ENCODE assay signal across 1 cellular context in the genomic region with DNA sequence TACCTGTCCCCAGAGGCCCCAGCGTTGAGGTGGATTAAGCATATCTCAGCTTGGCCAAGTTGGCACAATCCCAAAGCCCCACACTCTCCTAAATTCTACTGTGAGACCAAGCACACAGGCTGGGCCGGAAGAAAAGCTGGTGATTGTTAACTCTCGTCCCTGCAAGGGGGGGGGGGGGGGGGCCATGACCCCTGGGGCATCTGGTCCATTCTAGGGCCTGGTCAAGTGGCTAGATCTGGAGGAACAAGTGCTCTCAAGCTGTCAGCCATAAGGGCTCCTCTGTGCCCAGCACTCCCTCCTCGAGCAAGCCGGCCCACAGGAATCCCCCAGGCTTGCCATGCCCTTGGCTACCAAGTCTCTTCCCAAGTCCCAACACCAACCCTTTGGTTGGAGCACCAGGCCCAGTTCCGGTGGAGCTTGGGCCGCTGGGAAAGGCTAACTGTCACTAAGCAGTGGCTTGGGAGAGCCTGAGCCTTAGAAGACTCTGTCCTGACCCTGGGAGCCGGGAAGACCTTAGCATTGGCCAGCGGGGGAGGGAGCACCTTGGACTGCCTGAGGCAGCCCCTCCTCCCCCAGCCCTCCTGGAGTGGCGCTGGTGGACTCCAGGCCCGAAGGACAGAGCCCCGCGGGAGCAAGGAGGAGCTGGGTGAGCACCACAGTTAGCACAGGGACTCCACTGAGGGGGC.
TF ChIP-seq lines count a peak whose summit lies in the region.

No MANE protein-coding gene starts in this region.

TF ChIP-seq in K562, 482 proteins besides CTCF, POLR2A, EP300 and RAD21 (continued from another document):
- TF ChIP-seq, protein P1, sequence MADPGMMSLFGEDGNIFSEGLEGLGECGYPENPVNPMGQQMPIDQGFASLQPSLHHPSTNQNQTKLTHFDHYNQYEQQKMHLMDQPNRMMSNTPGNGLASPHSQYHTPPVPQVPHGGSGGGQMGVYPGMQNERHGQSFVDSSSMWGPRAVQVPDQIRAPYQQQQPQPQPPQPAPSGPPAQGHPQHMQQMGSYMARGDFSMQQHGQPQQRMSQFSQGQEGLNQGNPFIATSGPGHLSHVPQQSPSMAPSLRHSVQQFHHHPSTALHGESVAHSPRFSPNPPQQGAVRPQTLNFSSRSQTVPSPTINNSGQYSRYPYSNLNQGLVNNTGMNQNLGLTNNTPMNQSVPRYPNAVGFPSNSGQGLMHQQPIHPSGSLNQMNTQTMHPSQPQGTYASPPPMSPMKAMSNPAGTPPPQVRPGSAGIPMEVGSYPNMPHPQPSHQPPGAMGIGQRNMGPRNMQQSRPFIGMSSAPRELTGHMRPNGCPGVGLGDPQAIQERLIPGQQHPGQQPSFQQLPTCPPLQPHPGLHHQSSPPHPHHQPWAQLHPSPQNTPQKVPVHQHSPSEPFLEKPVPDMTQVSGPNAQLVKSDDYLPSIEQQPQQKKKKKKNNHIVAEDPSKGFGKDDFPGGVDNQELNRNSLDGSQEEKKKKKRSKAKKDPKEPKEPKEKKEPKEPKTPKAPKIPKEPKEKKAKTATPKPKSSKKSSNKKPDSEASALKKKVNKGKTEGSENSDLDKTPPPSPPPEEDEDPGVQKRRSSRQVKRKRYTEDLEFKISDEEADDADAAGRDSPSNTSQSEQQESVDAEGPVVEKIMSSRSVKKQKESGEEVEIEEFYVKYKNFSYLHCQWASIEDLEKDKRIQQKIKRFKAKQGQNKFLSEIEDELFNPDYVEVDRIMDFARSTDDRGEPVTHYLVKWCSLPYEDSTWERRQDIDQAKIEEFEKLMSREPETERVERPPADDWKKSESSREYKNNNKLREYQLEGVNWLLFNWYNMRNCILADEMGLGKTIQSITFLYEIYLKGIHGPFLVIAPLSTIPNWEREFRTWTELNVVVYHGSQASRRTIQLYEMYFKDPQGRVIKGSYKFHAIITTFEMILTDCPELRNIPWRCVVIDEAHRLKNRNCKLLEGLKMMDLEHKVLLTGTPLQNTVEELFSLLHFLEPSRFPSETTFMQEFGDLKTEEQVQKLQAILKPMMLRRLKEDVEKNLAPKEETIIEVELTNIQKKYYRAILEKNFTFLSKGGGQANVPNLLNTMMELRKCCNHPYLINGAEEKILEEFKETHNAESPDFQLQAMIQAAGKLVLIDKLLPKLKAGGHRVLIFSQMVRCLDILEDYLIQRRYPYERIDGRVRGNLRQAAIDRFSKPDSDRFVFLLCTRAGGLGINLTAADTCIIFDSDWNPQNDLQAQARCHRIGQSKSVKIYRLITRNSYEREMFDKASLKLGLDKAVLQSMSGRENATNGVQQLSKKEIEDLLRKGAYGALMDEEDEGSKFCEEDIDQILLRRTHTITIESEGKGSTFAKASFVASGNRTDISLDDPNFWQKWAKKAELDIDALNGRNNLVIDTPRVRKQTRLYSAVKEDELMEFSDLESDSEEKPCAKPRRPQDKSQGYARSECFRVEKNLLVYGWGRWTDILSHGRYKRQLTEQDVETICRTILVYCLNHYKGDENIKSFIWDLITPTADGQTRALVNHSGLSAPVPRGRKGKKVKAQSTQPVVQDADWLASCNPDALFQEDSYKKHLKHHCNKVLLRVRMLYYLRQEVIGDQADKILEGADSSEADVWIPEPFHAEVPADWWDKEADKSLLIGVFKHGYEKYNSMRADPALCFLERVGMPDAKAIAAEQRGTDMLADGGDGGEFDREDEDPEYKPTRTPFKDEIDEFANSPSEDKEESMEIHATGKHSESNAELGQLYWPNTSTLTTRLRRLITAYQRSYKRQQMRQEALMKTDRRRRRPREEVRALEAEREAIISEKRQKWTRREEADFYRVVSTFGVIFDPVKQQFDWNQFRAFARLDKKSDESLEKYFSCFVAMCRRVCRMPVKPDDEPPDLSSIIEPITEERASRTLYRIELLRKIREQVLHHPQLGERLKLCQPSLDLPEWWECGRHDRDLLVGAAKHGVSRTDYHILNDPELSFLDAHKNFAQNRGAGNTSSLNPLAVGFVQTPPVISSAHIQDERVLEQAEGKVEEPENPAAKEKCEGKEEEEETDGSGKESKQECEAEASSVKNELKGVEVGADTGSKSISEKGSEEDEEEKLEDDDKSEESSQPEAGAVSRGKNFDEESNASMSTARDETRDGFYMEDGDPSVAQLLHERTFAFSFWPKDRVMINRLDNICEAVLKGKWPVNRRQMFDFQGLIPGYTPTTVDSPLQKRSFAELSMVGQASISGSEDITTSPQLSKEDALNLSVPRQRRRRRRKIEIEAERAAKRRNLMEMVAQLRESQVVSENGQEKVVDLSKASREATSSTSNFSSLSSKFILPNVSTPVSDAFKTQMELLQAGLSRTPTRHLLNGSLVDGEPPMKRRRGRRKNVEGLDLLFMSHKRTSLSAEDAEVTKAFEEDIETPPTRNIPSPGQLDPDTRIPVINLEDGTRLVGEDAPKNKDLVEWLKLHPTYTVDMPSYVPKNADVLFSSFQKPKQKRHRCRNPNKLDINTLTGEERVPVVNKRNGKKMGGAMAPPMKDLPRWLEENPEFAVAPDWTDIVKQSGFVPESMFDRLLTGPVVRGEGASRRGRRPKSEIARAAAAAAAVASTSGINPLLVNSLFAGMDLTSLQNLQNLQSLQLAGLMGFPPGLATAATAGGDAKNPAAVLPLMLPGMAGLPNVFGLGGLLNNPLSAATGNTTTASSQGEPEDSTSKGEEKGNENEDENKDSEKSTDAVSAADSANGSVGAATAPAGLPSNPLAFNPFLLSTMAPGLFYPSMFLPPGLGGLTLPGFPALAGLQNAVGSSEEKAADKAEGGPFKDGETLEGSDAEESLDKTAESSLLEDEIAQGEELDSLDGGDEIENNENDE (IDR thresholded peaks at IDR 0.05; ENCODE audit: low read depth, low read length), result no peak
- TF ChIP-seq KAT7 (CRISPR knock-in tag; IDR thresholded peaks at IDR 0.05; ENCODE audit: borderline replicate concordance) (no peak), NFIC (IDR thresholded peaks at IDR 0.05) (0 out of 2 replicates have a peak, but pooled peaks have one; percentile 31), NFE2 (IDR thresholded peaks at IDR 0.05; ENCODE audit: low read depth) (no peak), POLR2B (IDR thresholded peaks at IDR 0.05; ENCODE audit: low read depth, partially characterized antibody) (no peak)
- TF ChIP-seq, protein P2, sequence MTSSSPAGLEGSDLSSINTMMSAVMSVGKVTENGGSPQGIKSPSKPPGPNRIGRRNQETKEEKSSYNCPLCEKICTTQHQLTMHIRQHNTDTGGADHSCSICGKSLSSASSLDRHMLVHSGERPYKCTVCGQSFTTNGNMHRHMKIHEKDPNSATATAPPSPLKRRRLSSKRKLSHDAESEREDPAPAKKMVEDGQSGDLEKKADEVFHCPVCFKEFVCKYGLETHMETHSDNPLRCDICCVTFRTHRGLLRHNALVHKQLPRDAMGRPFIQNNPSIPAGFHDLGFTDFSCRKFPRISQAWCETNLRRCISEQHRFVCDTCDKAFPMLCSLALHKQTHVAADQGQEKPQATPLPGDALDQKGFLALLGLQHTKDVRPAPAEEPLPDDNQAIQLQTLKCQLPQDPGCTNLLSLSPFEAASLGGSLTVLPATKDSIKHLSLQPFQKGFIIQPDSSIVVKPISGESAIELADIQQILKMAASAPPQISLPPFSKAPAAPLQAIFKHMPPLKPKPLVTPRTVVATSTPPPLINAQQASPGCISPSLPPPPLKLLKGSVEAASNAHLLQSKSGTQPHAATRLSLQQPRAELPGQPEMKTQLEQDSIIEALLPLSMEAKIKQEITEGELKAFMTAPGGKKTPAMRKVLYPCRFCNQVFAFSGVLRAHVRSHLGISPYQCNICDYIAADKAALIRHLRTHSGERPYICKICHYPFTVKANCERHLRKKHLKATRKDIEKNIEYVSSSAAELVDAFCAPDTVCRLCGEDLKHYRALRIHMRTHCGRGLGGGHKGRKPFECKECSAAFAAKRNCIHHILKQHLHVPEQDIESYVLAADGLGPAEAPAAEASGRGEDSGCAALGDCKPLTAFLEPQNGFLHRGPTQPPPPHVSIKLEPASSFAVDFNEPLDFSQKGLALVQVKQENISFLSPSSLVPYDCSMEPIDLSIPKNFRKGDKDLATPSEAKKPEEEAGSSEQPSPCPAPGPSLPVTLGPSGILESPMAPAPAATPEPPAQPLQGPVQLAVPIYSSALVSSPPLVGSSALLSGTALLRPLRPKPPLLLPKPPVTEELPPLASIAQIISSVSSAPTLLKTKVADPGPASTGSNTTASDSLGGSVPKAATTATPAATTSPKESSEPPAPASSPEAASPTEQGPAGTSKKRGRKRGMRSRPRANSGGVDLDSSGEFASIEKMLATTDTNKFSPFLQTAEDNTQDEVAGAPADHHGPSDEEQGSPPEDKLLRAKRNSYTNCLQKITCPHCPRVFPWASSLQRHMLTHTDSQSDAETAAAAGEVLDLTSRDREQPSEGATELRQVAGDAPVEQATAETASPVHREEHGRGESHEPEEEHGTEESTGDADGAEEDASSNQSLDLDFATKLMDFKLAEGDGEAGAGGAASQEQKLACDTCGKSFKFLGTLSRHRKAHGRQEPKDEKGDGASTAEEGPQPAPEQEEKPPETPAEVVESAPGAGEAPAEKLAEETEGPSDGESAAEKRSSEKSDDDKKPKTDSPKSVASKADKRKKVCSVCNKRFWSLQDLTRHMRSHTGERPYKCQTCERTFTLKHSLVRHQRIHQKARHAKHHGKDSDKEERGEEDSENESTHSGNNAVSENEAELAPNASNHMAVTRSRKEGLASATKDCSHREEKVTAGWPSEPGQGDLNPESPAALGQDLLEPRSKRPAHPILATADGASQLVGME (CRISPR knock-in tag; IDR thresholded peaks at IDR 0.05), result no peak
